15 cellular contexts compared by ENCODE assay signal in the genomic region with DNA sequence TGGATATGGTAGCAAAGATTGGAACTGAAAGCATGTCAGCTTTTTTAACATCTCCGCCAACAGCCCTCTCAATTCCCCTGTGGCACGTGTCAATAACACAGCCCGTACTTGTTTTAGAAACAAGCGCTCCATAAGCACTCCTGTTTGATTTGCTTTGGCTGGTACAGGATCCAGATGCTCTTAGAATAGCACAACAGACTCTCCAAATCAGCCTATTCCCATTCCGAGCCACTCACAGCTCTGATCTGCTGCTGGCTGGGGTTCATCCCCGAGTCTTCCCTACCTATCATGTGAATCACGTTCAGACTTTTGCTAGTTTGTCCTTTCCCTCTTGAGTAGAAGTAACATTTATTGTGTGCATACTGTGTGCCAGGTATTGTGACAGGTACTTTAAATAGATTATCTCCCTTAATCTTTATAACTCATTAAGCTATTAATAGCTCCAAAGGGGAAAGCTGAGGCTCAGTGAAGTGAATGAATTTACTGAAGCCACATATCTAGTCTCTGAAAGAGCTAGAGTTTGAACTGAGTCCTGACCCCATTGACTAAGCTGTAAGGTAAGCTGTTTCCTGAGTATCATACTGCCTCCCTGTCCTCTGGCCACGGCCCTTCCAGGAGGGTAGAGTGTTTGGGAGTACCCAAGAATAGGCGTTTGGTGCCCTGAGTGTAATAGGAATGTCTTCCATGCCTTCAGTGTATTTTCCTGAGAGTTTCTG. TPM values are rescaled to one million over a fixed set of nuclear protein-coding genes. Genes with fewer than 3 reads are reported as not detected.
DNase-seq lines count a peak whose midpoint lies in the region; ATAC-seq, FAIRE-seq and TF ChIP-seq lines count a peak whose summit lies in the region.
"Had no signal": no experiment of that assay in that cellular context is flagged by ENCODE, and none has a peak within 500 bp of the region (broad histone marks: within the 10 kb centered on the region; RNA-seq: fewer than 3 reads in every experiment).

No MANE protein-coding gene starts in this region.

- no peak overlapping the region for H3K4me2 ChIP-seq in hepatocyte

- H3K9ac ChIP-seq in kidney (ENCODE audit: low read length in 2 of 2): no peak overlapping the region

- H3K27ac ChIP-seq in hepatocyte (peak overlapping the region; percentile 30), thoracic aorta (peak overlapping the region in 1 of 2 donors; percentile 12), kidney (ENCODE audit: low read depth in 2 of 2, low read length in 2 of 2) (no peak overlapping the region)
- H3K27ac ChIP-seq: gastroesophageal sphincter, SJCRH30 had no signal

- intact Hi-C loops in kidney (cut with DNase I): no loop called here

- H3K4me1 ChIP-seq in hepatocyte (ENCODE audit: insufficient read depth): peaks cover 18% of the 10 kb centered on the region
- peaks cover 35 to 69% of the 10 kb centered on the region in 2 donors for H3K4me1 ChIP-seq in thoracic aorta (ENCODE audit: control insufficient read depth in 1 of 2, low read depth in 2 of 2)
- peaks cover 17 to 22% of the 10 kb centered on the region in 2 donors for H3K4me1 ChIP-seq in kidney (ENCODE audit: control insufficient read depth in 1 of 2, insufficient read depth in 1 of 2, low read depth in 1 of 2, low read length in 2 of 2)

- H3K4me3 ChIP-seq in hepatocyte (no peak overlapping the region), thoracic aorta (peak overlapping the region; percentile 3), kidney (ENCODE audit: low read length in 2 of 2) (no peak overlapping the region)
- H3K4me3 ChIP-seq: gastroesophageal sphincter, SJCRH30 had no signal

- no peaks in the 10 kb centered on the region for H3K9me3 ChIP-seq in hepatocyte (ENCODE audit: low read depth)
- no peaks in the 10 kb centered on the region for H3K9me3 ChIP-seq in thoracic aorta
- no peaks in the 10 kb centered on the region for H3K9me3 ChIP-seq in kidney (ENCODE audit: control insufficient read depth in 1 of 2, low read length in 2 of 2)
- H3K9me3 ChIP-seq: gastroesophageal sphincter, SJCRH30 had no signal

- WGBS in hepatocyte (ENCODE audit: low lambda C conversion rate, missing lambda C conversion rate): 84% methylated on average over 9 of the region's 9 CpGs

- no peak for FAIRE-seq in kidney (lab: Jason Lieb, UNC)
- FAIRE-seq: endothelial cell of umbilical vein, islet of Langerhans had no signal

- DNase-seq in NCI-H1417 (lab: John Stamatoyannopoulos, UW) (peak in 2 of 3 experiments; percentile 28 to 61), NCI-H1417 treated with DMSO at 0.1 percent for 48 hours (lab: John Stamatoyannopoulos, UW) (no peak), NCI-H524 (lab: John Stamatoyannopoulos, UW) (peak; percentile 78 to 94), hepatocyte (ENCODE audit: low spot score) (no peak), thoracic aorta (ENCODE audit: low spot score) (no peak), AML-193 (lab: John Stamatoyannopoulos, UW) (no peak), kidney (no peak)
- DNase-seq: activated CD4-positive, alpha-beta T cell treated with anti-CD3 and anti-CD28 coated beads for 48 hours; activated T-cell treated with anti-CD3 and anti-CD28 coated beads, Interleukin-2, amount 50 U/mL, for 72 hours; NCI-H2081 treated with DMSO at 0.1 percent for 48 hours; SJCRH30 had no signal

- TF ChIP-seq CTCF in hepatocyte (IDR thresholded peaks at IDR 0.05; ENCODE audit: poor library complexity): no peak
- no peak for TF ChIP-seq CTCF in thoracic aorta (IDR thresholded peaks at IDR 0.05)
- no peak for TF ChIP-seq CTCF in kidney (IDR thresholded peaks at IDR 0.05; ENCODE audit: borderline replicate concordance, extremely low read depth, insufficient read depth)

- peaks cover 99% of the 10 kb centered on the region for H3K79me2 ChIP-seq in hepatocyte

- H4K20me1 ChIP-seq in hepatocyte (ENCODE audit: insufficient read depth, poor library complexity, severe bottlenecking): peaks cover 89% of the 10 kb centered on the region

- H2AFZ ChIP-seq in hepatocyte: no peak overlapping the region

- no peak for ATAC-seq in thoracic aorta (ENCODE audit: insufficient number of reproducible peaks, low FRiP score, low read depth)
- no peak for ATAC-seq in HG03354 (IDR thresholded peaks at IDR 0.05; ENCODE audit: poor library complexity, severe bottlenecking, unreplicated experiment)
- ATAC-seq: activated T-cell treated with anti-CD3 and anti-CD28 coated beads, Interleukin-2, amount 50 U/mL, for 72 hours; gastroesophageal sphincter had no signal

- H3K36me3 ChIP-seq in hepatocyte (replicated peaks; ENCODE audit: insufficient read depth, low read depth): no peaks in the 10 kb centered on the region
- H3K36me3 ChIP-seq in thoracic aorta: no peaks in the 10 kb centered on the region
- no peaks in the 10 kb centered on the region for H3K36me3 ChIP-seq in kidney (ENCODE audit: control insufficient read depth in 1 of 2, insufficient read depth in 2 of 2, low read length in 2 of 2)
- H3K36me3 ChIP-seq: gastroesophageal sphincter had no signal

- H3K27me3 ChIP-seq in hepatocyte: no peaks in the 10 kb centered on the region
- H3K27me3 ChIP-seq in thoracic aorta (replicated peaks; ENCODE audit: insufficient read depth): no peaks in the 10 kb centered on the region
- H3K27me3 ChIP-seq: gastroesophageal sphincter, SJCRH30 had no signal

- H3K9me2 ChIP-seq in hepatocyte (replicated peaks; ENCODE audit: insufficient read depth): no peaks in the 10 kb centered on the region

RNA-seq across cellular contexts. Expression of gene RALY, which starts 46.7 kb away (rescaled TPM):
- 122 and 123 TPM in 2 replicates for total RNA-seq in hepatocyte
- 209 and 240 TPM in 2 replicates for polyA plus RNA-seq in hepatocyte
- 100 to 1,000 TPM; 104 to 166 TPM for total RNA-seq in thoracic aorta
- total RNA-seq in kidney: 119 TPM
- polyA plus RNA-seq in kidney (ENCODE audit: insufficient read depth, low read depth, low replicate concordance): 138 TPM

Comparison
In these comparisons a context has a peak if more than half of its experiments do, and no peak if none do; other contexts are left out.
1. DNase-seq: peak in NCI-H1417 (2 of 3) and NCI-H524 (2 of 2); none in NCI-H1417 treated with DMSO at 0.1 percent for 48 hours (single experiment), hepatocyte (single experiment), thoracic aorta (single experiment), AML-193 (0 of 2) and kidney (single experiment).